In genomic region chr7:32891800-32892520, GRCh38 we compare ENCODE assay signal across 8 cellular contexts. TPM values are rescaled to one million over a fixed set of nuclear protein-coding genes. Genes with fewer than 3 reads are reported as not detected.
A peak's percentile ranks its signal among the peaks of the same experiment; 100 is the strongest.
DNase-seq lines count a peak whose midpoint lies in the region; ATAC-seq, FAIRE-seq and TF ChIP-seq lines count a peak whose summit lies in the region.

No MANE protein-coding gene starts in this region.

- peak overlapping the region; percentile 88 to 99 (median 98) for H3K27ac ChIP-seq in adrenal gland

- H3K36me3 ChIP-seq in adrenal gland (replicated peaks in 1 of 2), result no peaks in the 10 kb centered on the region

- no peaks in the 10 kb centered on the region for H3K9me3 ChIP-seq in adrenal gland (replicated peaks in 1 of 3)

- FAIRE-seq in GM12892 (lab: Jason Lieb, UNC), result peak; percentile 86

- peak overlapping the region; percentile 85 for H3K4me3 Mint-ChIP-seq in progenitor cell of endocrine pancreas (ENCODE audit: low read depth)

- TF ChIP-seq CTCF in adrenal gland (IDR thresholded peaks at IDR 0.05) (no peak), progenitor cell of endocrine pancreas (IDR thresholded peaks at IDR 0.05; ENCODE audit: unreplicated experiment) (no peak)

- no peaks in the 10 kb centered on the region for H3K27me3 ChIP-seq in adrenal gland

- peak; percentile 85 for TF ChIP-seq POLR2A in GM12892 (IDR thresholded peaks at IDR 0.05; ENCODE audit: low read depth, low read length)
- TF ChIP-seq POLR2A in adrenal gland (IDR thresholded peaks at IDR 0.05), result peak; percentile 45 to 76

- intact Hi-C loops in adrenal gland (cut with DNase I), result loop anchor here in 1 of 2 donors (10.0 kb wide), 1 partner anchor 47 kb away; no protein-coding TSS in a partner anchor
- intact Hi-C loops in left cardiac atrium (cut with DNase I), result loop anchor here (5.0 to 10.0 kb wide), 2 partner anchors 45 to 47 kb away; no protein-coding TSS in a partner anchor

- H3K27me3 Mint-ChIP-seq in progenitor cell of endocrine pancreas, result no peaks in the 10 kb centered on the region

- no peaks in the 10 kb centered on the region for H3K9me3 Mint-ChIP-seq in progenitor cell of endocrine pancreas (ENCODE audit: low read depth)

- H3K27ac Mint-ChIP-seq in progenitor cell of endocrine pancreas, result peak overlapping the region; percentile 99

- H3K4me1 Mint-ChIP-seq in progenitor cell of endocrine pancreas (ENCODE audit: low read depth), result peaks cover 55% of the 10 kb centered on the region

- H3K4me1 ChIP-seq in adrenal gland (replicated peaks in 1 of 2), result peaks cover 36 to 41% of the 10 kb centered on the region in 2 donors

- DNase-seq in GM12892 (ENCODE audit: insufficient read length), result peak; percentile 69
- DNase-seq in NCI-H1436 (lab: John Stamatoyannopoulos, UW), result peak; percentile 93
- DNase-seq in SW480 (ENCODE audit: low spot score), result peak; percentile 99
- DNase-seq in adrenal gland, result peak; percentile 96 to 98 (median 98)
- peak; percentile 99 for DNase-seq in left cardiac atrium
- peak; percentile 94 for DNase-seq in progenitor cell of endocrine pancreas (ENCODE audit: low spot score, unreplicated experiment)
- peak; percentile 98 for DNase-seq in ureter (ENCODE audit: low spot score)

- peak; percentile 63 for ATAC-seq in HG02840 (IDR thresholded peaks at IDR 0.05; ENCODE audit: low FRiP score, unreplicated experiment)
- peak; percentile 87 to 89 for ATAC-seq in left cardiac atrium

- 0 to 1% (median 1%) methylated on average over 24 to 78 of the region's 85 CpGs for WGBS in adrenal gland, 4 donors

- peak overlapping the region; percentile 4 to 98 (median 72) for H3K4me3 ChIP-seq in adrenal gland

- no peaks in the 10 kb centered on the region for H3K36me3 Mint-ChIP-seq in progenitor cell of endocrine pancreas (ENCODE audit: insufficient read depth)

RNA-seq across cellular contexts. Expression of gene KBTBD2, which starts 0.4 kb away (rescaled TPM):
- 10.0 TPM for polyA plus RNA-seq in GM12892 (2012; ENCODE audit: missing spikeins)
- total RNA-seq in adrenal gland (10 to 100 TPM; 17.9 to 32.5 (median 25.8) TPM), left cardiac atrium (10 to 100 TPM; 20.4 to 22.6 TPM), progenitor cell of endocrine pancreas (47.5 and 48.1 TPM in 2 replicates), ureter (29.4 TPM)
- polyA plus RNA-seq in adrenal gland, result 10 to 100 TPM; 16.0 to 29.6 (median 20.2) TPM

Comparison
In these comparisons a context has a peak if more than half of its experiments do, and no peak if none do; other contexts are left out.
1. Peak in every context shown above with its lines: DNase-seq, ATAC-seq, H3K4me3 ChIP-seq and H3K27ac ChIP-seq.